ENCODE assay signal across 8 cellular contexts in genomic region chr10:131885391-131886165, GRCh38.
A peak's percentile ranks its signal among the peaks of the same experiment; 100 is the strongest.
DNase-seq lines count a peak whose midpoint lies in the region; ATAC-seq lines count a peak whose summit lies in the region.

No MANE protein-coding gene starts in this region.

- peak; percentile 80 for DNase-seq in CD1c-positive myeloid dendritic cell (ENCODE audit: extremely low spot score)
- peak; percentile 88 for DNase-seq in T-helper 9 cell
- DNase-seq in anterior cingulate cortex (lab: John Stamatoyannopoulos, UW), result peak in 43 of 58 donors; percentile 2 to 71 (median 32)
- peak in 43 of 51 donors; percentile 3 to 77 (median 31) for DNase-seq in hypothalamus (lab: John Stamatoyannopoulos, UW)
- peak; percentile 85 for DNase-seq in stimulated activated CD4-positive, alpha-beta T cell treated with anti-CD3 and anti-CD28 coated beads, Interleukin-12 subunit alpha, Interleukin-12 subunit beta, amount 100 ng/mL, for 4 hours
- DNase-seq in NCI-H2107 (lab: John Stamatoyannopoulos, UW), result no peak

- ATAC-seq in GM19467 (IDR thresholded peaks at IDR 0.05; ENCODE audit: unreplicated experiment), result peak; percentile 97
- ATAC-seq in HG03565 (IDR thresholded peaks at IDR 0.05; ENCODE audit: unreplicated experiment), result peak; percentile 94
